ENCODE assay signal across 1 cellular context in the genomic region with DNA sequence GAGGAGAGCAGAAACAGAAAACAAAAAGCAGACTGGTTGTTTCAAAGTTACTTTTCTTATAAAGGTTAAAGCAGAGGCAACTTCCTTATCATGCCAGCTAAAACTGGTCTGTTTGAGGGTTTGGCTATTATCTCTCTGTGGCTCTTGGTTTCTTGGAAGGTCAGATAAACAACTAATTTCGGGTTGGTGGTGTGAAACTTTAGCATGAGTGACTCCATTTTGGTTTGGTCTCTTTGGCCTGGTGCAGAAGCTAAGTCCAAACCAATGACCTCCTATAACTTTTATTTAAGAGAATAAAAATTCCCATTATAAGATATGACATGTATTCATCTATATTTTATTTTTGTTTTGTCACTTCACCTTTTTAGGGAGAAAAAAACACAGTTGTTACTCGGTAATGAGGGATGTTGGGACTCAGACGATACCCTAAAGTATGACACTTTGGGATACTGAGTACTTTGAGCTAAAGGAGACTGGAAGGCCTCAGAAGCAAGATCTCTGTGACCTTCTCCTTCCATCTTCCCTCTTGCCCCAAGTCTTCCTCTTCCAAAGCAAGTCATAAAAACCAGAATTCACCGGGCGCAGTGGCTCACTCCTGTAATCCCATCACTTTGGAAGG.
TF ChIP-seq lines count a peak whose summit lies in the region.

No MANE protein-coding gene starts in this region.

TF ChIP-seq in K562, 482 proteins besides CTCF, POLR2A, EP300 and RAD21 (continued from another document and continues in another):
- TF ChIP-seq, protein P1, sequence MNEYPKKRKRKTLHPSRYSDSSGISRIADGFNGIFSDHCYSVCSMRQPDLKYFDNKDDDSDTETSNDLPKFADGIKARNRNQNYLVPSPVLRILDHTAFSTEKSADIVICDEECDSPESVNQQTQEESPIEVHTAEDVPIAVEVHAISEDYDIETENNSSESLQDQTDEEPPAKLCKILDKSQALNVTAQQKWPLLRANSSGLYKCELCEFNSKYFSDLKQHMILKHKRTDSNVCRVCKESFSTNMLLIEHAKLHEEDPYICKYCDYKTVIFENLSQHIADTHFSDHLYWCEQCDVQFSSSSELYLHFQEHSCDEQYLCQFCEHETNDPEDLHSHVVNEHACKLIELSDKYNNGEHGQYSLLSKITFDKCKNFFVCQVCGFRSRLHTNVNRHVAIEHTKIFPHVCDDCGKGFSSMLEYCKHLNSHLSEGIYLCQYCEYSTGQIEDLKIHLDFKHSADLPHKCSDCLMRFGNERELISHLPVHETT (CRISPR knock-in tag; conservative IDR thresholded peaks at IDR 0.05 in 1 of 2, IDR thresholded peaks at IDR 0.05 in 1 of 2) = peak in 1 of 2 experiments; percentile 99; a peak in 2 of 4 replicates
- TF ChIP-seq ZNF316 (IDR thresholded peaks at IDR 0.05) (no peak), ZNF431 (CRISPR knock-in tag; IDR thresholded peaks at IDR 0.05) (no peak), MEF2D (tag; conservative IDR thresholded peaks at IDR 0.05; ENCODE audit: low read depth) (peak; percentile 96), ZNF445 (CRISPR knock-in tag; IDR thresholded peaks at IDR 0.05; ENCODE audit: low read depth) (peak; percentile 98), ZBED1 (IDR thresholded peaks at IDR 0.05) (no peak), MBD2 (IDR thresholded peaks at IDR 0.05; ENCODE audit: borderline replicate concordance, low read depth) (no peak), EWSR1 (IDR thresholded peaks at IDR 0.05; ENCODE audit: borderline replicate concordance, low read depth, partially characterized antibody) (no peak), PHF8 (IDR thresholded peaks at IDR 0.05; ENCODE audit: borderline replicate concordance, low read length) (no peak), MTF1 (CRISPR knock-in tag; IDR thresholded peaks at IDR 0.05; ENCODE audit: borderline replicate concordance) (peak; percentile 89; the same call in 1 of the 2 replicates), NONO (IDR thresholded peaks at IDR 0.05; ENCODE audit: low read depth in 2 of 2, low read length in 1 of 2) (no peak), TAF7 (tag; IDR thresholded peaks at IDR 0.05) (peak; percentile 81), NCOA6 (IDR thresholded peaks at IDR 0.05) (no peak), DACH1 (IDR thresholded peaks at IDR 0.05; ENCODE audit: partially characterized antibody) (no peak), MECOM (CRISPR knock-in tag; IDR thresholded peaks at IDR 0.05) (peak; percentile 98), MAFG (tag; conservative IDR thresholded peaks at IDR 0.05) (no peak), ATF7 (IDR thresholded peaks at IDR 0.05) (no peak), ZNF384 (IDR thresholded peaks at IDR 0.05; ENCODE audit: low read depth, low read length) (no peak), BRCA1 (IDR thresholded peaks at IDR 0.05) (no peak), BRCA1 (CRISPR knock-in tag; IDR thresholded peaks at IDR 0.05) (no peak), KDM5B (IDR thresholded peaks at IDR 0.05; ENCODE audit: insufficient replicate concordance, low read depth, low read length) (no peak), RCOR1 (IDR thresholded peaks at IDR 0.05; ENCODE audit: borderline replicate concordance in 1 of 2, low read depth in 2 of 2, low read length in 2 of 2) (no peak), HDAC3 (IDR thresholded peaks at IDR 0.05; ENCODE audit: borderline replicate concordance, partially characterized antibody) (no peak), BCL6 (CRISPR knock-in tag; IDR thresholded peaks at IDR 0.05) (peak; percentile 97), ZBTB17 (CRISPR knock-in tag; IDR thresholded peaks at IDR 0.05) (peak; percentile 97), EP400 (IDR thresholded peaks at IDR 0.05) (no peak), HDGF (IDR thresholded peaks at IDR 0.05) (no peak), SMAD2 (IDR thresholded peaks at IDR 0.05; ENCODE audit: low read depth, low read length) (no peak), U2AF1 (optimal IDR thresholded peaks at IDR 0.05; ENCODE audit: low read depth, low read length) (no peak), PRMT5 (CRISPR knock-in tag; IDR thresholded peaks at IDR 0.05) (no peak), CBX1 (IDR thresholded peaks at IDR 0.05; ENCODE audit: low read depth) (no peak), RBM14 (IDR thresholded peaks at IDR 0.05; ENCODE audit: borderline replicate concordance, insufficient read depth, low read depth, low read length) (no peak), RBM34 (IDR thresholded peaks at IDR 0.05; ENCODE audit: borderline replicate concordance, insufficient read depth, low read length) (no peak), L3MBTL2 (IDR thresholded peaks at IDR 0.05) (no peak), KAT7 (CRISPR knock-in tag; IDR thresholded peaks at IDR 0.05; ENCODE audit: borderline replicate concordance) (no peak), ZNF436 (CRISPR knock-in tag; IDR thresholded peaks at IDR 0.05) (no peak), ZNF354B (CRISPR knock-in tag; IDR thresholded peaks at IDR 0.05) (peak; percentile 97), ATF1 (CRISPR knock-in tag; IDR thresholded peaks at IDR 0.05) (no peak), ATF1 (tag; IDR thresholded peaks at IDR 0.05) (peak; percentile 79), ZNF133 (CRISPR knock-in tag; IDR thresholded peaks at IDR 0.05) (peak; percentile 87; the same call in 1 of the 2 replicates), TAF9B (IDR thresholded peaks at IDR 0.05; ENCODE audit: partially characterized antibody) (no peak), FOXJ3 (CRISPR knock-in tag; IDR thresholded peaks at IDR 0.05) (no peak), TOE1 (IDR thresholded peaks at IDR 0.05; ENCODE audit: borderline replicate concordance) (no peak), TOE1 (CRISPR knock-in tag; IDR thresholded peaks at IDR 0.05; ENCODE audit: borderline replicate concordance, low read depth) (no peak), KHSRP (IDR thresholded peaks at IDR 0.05) (no peak), ASH1L (IDR thresholded peaks at IDR 0.05; ENCODE audit: borderline replicate concordance, low read depth, partially characterized antibody) (no peak)
- TF ChIP-seq, protein P2, sequence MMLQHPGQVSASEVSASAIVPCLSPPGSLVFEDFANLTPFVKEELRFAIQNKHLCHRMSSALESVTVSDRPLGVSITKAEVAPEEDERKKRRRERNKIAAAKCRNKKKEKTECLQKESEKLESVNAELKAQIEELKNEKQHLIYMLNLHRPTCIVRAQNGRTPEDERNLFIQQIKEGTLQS (IDR thresholded peaks at IDR 0.05) = no peak
- TF ChIP-seq, protein P2 (CRISPR knock-in tag; conservative IDR thresholded peaks at IDR 0.05) = no peak
- TF ChIP-seq, protein P3, sequence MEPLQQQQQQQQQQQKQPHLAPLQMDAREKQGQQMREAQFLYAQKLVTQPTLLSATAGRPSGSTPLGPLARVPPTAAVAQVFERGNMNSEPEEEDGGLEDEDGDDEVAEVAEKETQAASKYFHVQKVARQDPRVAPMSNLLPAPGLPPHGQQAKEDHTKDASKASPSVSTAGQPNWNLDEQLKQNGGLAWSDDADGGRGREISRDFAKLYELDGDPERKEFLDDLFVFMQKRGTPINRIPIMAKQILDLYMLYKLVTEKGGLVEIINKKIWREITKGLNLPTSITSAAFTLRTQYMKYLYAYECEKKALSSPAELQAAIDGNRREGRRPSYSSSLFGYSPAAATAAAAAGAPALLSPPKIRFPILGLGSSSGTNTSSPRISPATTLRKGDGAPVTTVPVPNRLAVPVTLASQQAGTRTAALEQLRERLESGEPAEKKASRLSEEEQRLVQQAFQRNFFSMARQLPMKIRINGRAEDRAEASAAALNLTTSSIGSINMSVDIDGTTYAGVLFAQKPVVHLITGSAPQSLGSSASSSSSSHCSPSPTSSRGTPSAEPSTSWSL (CRISPR knock-in tag; IDR thresholded peaks at IDR 0.05; ENCODE audit: borderline replicate concordance) = no peak
- TF ChIP-seq, protein P4, sequence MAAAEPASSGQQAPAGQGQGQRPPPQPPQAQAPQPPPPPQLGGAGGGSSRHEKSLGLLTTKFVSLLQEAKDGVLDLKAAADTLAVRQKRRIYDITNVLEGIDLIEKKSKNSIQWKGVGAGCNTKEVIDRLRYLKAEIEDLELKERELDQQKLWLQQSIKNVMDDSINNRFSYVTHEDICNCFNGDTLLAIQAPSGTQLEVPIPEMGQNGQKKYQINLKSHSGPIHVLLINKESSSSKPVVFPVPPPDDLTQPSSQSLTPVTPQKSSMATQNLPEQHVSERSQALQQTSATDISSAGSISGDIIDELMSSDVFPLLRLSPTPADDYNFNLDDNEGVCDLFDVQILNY (CRISPR knock-in tag; IDR thresholded peaks at IDR 0.05) = no peak
- TF ChIP-seq, protein P5, sequence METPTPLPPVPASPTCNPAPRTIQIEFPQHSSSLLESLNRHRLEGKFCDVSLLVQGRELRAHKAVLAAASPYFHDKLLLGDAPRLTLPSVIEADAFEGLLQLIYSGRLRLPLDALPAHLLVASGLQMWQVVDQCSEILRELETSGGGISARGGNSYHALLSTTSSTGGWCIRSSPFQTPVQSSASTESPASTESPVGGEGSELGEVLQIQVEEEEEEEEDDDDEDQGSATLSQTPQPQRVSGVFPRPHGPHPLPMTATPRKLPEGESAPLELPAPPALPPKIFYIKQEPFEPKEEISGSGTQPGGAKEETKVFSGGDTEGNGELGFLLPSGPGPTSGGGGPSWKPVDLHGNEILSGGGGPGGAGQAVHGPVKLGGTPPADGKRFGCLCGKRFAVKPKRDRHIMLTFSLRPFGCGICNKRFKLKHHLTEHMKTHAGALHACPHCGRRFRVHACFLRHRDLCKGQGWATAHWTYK (CRISPR knock-in tag; IDR thresholded peaks at IDR 0.05) = peak; percentile 99
- TF ChIP-seq, protein P6, sequence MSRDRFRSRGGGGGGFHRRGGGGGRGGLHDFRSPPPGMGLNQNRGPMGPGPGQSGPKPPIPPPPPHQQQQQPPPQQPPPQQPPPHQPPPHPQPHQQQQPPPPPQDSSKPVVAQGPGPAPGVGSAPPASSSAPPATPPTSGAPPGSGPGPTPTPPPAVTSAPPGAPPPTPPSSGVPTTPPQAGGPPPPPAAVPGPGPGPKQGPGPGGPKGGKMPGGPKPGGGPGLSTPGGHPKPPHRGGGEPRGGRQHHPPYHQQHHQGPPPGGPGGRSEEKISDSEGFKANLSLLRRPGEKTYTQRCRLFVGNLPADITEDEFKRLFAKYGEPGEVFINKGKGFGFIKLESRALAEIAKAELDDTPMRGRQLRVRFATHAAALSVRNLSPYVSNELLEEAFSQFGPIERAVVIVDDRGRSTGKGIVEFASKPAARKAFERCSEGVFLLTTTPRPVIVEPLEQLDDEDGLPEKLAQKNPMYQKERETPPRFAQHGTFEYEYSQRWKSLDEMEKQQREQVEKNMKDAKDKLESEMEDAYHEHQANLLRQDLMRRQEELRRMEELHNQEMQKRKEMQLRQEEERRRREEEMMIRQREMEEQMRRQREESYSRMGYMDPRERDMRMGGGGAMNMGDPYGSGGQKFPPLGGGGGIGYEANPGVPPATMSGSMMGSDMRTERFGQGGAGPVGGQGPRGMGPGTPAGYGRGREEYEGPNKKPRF (IDR thresholded peaks at IDR 0.05; ENCODE audit: low read depth, low read length) = no peak
- TF ChIP-seq, protein P7, sequence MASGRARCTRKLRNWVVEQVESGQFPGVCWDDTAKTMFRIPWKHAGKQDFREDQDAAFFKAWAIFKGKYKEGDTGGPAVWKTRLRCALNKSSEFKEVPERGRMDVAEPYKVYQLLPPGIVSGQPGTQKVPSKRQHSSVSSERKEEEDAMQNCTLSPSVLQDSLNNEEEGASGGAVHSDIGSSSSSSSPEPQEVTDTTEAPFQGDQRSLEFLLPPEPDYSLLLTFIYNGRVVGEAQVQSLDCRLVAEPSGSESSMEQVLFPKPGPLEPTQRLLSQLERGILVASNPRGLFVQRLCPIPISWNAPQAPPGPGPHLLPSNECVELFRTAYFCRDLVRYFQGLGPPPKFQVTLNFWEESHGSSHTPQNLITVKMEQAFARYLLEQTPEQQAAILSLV (tag; IDR thresholded peaks at IDR 0.05) = peak; percentile 99
- TF ChIP-seq, protein P8, sequence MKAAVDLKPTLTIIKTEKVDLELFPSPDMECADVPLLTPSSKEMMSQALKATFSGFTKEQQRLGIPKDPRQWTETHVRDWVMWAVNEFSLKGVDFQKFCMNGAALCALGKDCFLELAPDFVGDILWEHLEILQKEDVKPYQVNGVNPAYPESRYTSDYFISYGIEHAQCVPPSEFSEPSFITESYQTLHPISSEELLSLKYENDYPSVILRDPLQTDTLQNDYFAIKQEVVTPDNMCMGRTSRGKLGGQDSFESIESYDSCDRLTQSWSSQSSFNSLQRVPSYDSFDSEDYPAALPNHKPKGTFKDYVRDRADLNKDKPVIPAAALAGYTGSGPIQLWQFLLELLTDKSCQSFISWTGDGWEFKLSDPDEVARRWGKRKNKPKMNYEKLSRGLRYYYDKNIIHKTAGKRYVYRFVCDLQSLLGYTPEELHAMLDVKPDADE (conservative IDR thresholded peaks at IDR 0.05; ENCODE audit: control insufficient read depth, low read depth, low read length) = no peak
- TF ChIP-seq, protein P9, sequence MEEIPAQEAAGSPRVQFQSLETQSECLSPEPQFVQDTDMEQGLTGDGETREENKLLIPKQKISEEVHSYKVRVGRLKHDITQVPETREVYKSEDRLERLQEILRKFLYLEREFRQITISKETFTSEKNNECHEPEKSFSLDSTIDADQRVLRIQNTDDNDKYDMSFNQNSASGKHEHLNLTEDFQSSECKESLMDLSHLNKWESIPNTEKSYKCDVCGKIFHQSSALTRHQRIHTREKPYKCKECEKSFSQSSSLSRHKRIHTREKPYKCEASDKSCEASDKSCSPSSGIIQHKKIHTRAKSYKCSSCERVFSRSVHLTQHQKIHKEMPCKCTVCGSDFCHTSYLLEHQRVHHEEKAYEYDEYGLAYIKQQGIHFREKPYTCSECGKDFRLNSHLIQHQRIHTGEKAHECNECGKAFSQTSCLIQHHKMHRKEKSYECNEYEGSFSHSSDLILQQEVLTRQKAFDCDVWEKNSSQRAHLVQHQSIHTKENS (CRISPR knock-in tag; IDR thresholded peaks at IDR 0.05) = no peak
- TF ChIP-seq, protein P10, sequence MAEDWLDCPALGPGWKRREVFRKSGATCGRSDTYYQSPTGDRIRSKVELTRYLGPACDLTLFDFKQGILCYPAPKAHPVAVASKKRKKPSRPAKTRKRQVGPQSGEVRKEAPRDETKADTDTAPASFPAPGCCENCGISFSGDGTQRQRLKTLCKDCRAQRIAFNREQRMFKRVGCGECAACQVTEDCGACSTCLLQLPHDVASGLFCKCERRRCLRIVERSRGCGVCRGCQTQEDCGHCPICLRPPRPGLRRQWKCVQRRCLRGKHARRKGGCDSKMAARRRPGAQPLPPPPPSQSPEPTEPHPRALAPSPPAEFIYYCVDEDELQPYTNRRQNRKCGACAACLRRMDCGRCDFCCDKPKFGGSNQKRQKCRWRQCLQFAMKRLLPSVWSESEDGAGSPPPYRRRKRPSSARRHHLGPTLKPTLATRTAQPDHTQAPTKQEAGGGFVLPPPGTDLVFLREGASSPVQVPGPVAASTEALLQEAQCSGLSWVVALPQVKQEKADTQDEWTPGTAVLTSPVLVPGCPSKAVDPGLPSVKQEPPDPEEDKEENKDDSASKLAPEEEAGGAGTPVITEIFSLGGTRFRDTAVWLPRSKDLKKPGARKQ (CRISPR knock-in tag; IDR thresholded peaks at IDR 0.05) = peak; percentile 91
- TF ChIP-seq, protein P11, sequence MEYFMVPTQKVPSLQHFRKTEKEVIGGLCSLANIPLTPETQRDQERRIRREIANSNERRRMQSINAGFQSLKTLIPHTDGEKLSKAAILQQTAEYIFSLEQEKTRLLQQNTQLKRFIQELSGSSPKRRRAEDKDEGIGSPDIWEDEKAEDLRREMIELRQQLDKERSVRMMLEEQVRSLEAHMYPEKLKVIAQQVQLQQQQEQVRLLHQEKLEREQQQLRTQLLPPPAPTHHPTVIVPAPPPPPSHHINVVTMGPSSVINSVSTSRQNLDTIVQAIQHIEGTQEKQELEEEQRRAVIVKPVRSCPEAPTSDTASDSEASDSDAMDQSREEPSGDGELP (CRISPR knock-in tag; IDR thresholded peaks at IDR 0.05; ENCODE audit: borderline replicate concordance) = no peak
